Comparison of ENCODE assay signal across 15 cellular contexts in the genomic region with DNA sequence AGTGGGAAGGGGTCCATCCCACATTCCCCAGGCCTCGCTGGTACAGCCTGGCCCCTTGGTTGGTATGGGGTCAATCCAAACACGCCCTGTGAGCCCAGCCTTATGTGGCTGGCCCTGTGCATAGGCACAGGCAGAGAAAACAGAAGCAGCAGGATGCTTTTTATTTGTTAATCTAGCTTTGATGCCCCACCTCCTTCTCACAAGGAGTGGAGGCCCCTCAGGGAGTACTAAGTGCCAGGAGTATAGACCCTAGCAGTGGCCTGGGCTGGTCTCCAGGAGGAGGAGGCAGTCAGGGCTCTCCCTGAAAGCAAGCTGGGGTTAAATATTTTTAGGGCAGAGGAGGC. TPM values are rescaled to one million over a fixed set of nuclear protein-coding genes. Genes with fewer than 3 reads are reported as not detected.
A peak's percentile ranks its signal among the peaks of the same experiment; 100 is the strongest.
DNase-seq lines count a peak whose midpoint lies in the region; ATAC-seq and TF ChIP-seq lines count a peak whose summit lies in the region.
"Had no signal": no experiment of that assay in that cellular context is flagged by ENCODE, and none has a peak within 500 bp of the region (broad histone marks: within the 10 kb centered on the region; RNA-seq: fewer than 3 reads in every experiment).

No MANE protein-coding gene starts in this region.

- no peak overlapping the region for H3K27ac Mint-ChIP-seq in activated CD8-positive, alpha-beta memory T cell treated with anti-CD3 and anti-CD28 coated beads, Interleukin-2, amount 10 ng/mL, durations not matched to agents 7 days and 5 days
- H3K27ac Mint-ChIP-seq in effector memory CD8-positive, alpha-beta T cell, result peak overlapping the region; percentile 89 to 93
- peak overlapping the region; percentile 85 for H3K27ac Mint-ChIP-seq in stimulated activated memory B cell treated with anti-CD40 and anti-IgM and Interleukin-4, amounts not matched to agents 10 μg/mL and 1 μg/mL and 100 μg/mL, for 72 hours

- no peaks in the 10 kb centered on the region for H3K36me3 ChIP-seq in OCI-LY7 (ENCODE audit: insufficient read depth, low read length)
- H3K36me3 ChIP-seq: ascending aorta, SJCRH30, thyroid gland had no signal

- H3K9me3 Mint-ChIP-seq in activated CD8-positive, alpha-beta memory T cell treated with anti-CD3 and anti-CD28 coated beads, Interleukin-2, amount 10 ng/mL, durations not matched to agents 7 days and 5 days (ENCODE audit: low read depth), result no peaks in the 10 kb centered on the region
- H3K9me3 Mint-ChIP-seq in effector memory CD8-positive, alpha-beta T cell, result no peaks in the 10 kb centered on the region
- H3K9me3 Mint-ChIP-seq in stimulated activated memory B cell treated with anti-CD40 and anti-IgM and Interleukin-4, amounts not matched to agents 10 μg/mL and 1 μg/mL and 100 μg/mL, for 72 hours, result no peaks in the 10 kb centered on the region

- H3K4me3 ChIP-seq in OCI-LY7 (ENCODE audit: low read depth, low read length, poor library complexity, severe bottlenecking), result no peak overlapping the region
- H3K4me3 ChIP-seq: mucosa of descending colon, SJCRH30, thyroid gland had no signal

- DNase-seq in activated CD8-positive, alpha-beta memory T cell treated with anti-CD3 and anti-CD28 coated beads for 24 hours, result peak; percentile 79
- DNase-seq in activated CD8-positive, alpha-beta memory T cell treated with anti-CD3 and anti-CD28 coated beads, Interleukin-2, amount 10 ng/mL, durations not matched to agents 7 days and 5 days, result no peak
- DNase-seq in OCI-LY7 (ENCODE audit: low spot score), result no peak
- no peak for DNase-seq in effector memory CD8-positive, alpha-beta T cell
- DNase-seq in H4 (ENCODE audit: low spot score), result no peak
- no peak for DNase-seq in kidney glomerular epithelial cell (lab: John Stamatoyannopoulos, UW)
- DNase-seq: DMS79 treated with DMSO at 0.1 percent for 48 hours, NCI-H1092, SJCRH30 had no signal

- no peak overlapping the region for H3K27ac ChIP-seq in OCI-LY7 (ENCODE audit: low read depth, low read length, poor library complexity, severe bottlenecking)
- H3K27ac ChIP-seq: HL-60, SJCRH30 had no signal

- no peak for TF ChIP-seq CTCF in OCI-LY7 (conservative IDR thresholded peaks at IDR 0.05; ENCODE audit: low read length)

- no peaks in the 10 kb centered on the region for H3K9me2 ChIP-seq in OCI-LY7 (ENCODE audit: insufficient read depth, low read length)

- POLR2A ChIA-PET in OCI-LY7 (lab: Charles Lee), result interaction anchor here (0.6 to 1.4 kb wide), 4 partner anchors 14 to 222 kb away, joined by 4 to 5 read pairs (median 4); no protein-coding TSS in a partner anchor

- H3K4me1 ChIP-seq in OCI-LY7 (ENCODE audit: insufficient read depth, low read length, poor library complexity, severe bottlenecking), result peaks cover 22% of the 10 kb centered on the region
- H3K4me1 ChIP-seq: SJCRH30 had no signal

- BruUV-seq in OCI-LY7 (replicated peaks; lab: Mats Ljungman, UMichigan), result no TSS peak

- H3K4me3 Mint-ChIP-seq in activated CD8-positive, alpha-beta memory T cell treated with anti-CD3 and anti-CD28 coated beads, Interleukin-2, amount 10 ng/mL, durations not matched to agents 7 days and 5 days, result no peak overlapping the region
- H3K4me3 Mint-ChIP-seq in effector memory CD8-positive, alpha-beta T cell, result peak overlapping the region; percentile 47 to 69
- peak overlapping the region; percentile 58 for H3K4me3 Mint-ChIP-seq in stimulated activated memory B cell treated with anti-CD40 and anti-IgM and Interleukin-4, amounts not matched to agents 10 μg/mL and 1 μg/mL and 100 μg/mL, for 72 hours

- no peaks in the 10 kb centered on the region for H3K9me3 ChIP-seq in OCI-LY7 (ENCODE audit: low read length)
- H3K9me3 ChIP-seq: ascending aorta, mucosa of descending colon, SJCRH30, thyroid gland had no signal

- H3K27me3 Mint-ChIP-seq in activated CD8-positive, alpha-beta memory T cell treated with anti-CD3 and anti-CD28 coated beads, Interleukin-2, amount 10 ng/mL, durations not matched to agents 7 days and 5 days, result peaks cover 67% of the 10 kb centered on the region
- H3K27me3 Mint-ChIP-seq in effector memory CD8-positive, alpha-beta T cell, result no peaks in the 10 kb centered on the region
- H3K27me3 Mint-ChIP-seq in stimulated activated memory B cell treated with anti-CD40 and anti-IgM and Interleukin-4, amounts not matched to agents 10 μg/mL and 1 μg/mL and 100 μg/mL, for 72 hours, result no peaks in the 10 kb centered on the region

- H3K79me2 ChIP-seq in OCI-LY7 (ENCODE audit: insufficient read depth, low read depth, low read length), result no peaks in the 10 kb centered on the region

- intact Hi-C loops in OCI-LY7 (cut with micrococcal nuclease; ENCODE audit: unreplicated experiment), result no loop called here

- H3K36me3 Mint-ChIP-seq in activated CD8-positive, alpha-beta memory T cell treated with anti-CD3 and anti-CD28 coated beads, Interleukin-2, amount 10 ng/mL, durations not matched to agents 7 days and 5 days, result no peaks in the 10 kb centered on the region
- peaks cover 15% of the 10 kb centered on the region for H3K36me3 Mint-ChIP-seq in effector memory CD8-positive, alpha-beta T cell (ENCODE audit: insufficient read depth)
- H3K36me3 Mint-ChIP-seq in stimulated activated memory B cell treated with anti-CD40 and anti-IgM and Interleukin-4, amounts not matched to agents 10 μg/mL and 1 μg/mL and 100 μg/mL, for 72 hours, result no peaks in the 10 kb centered on the region

- H4K20me1 ChIP-seq in OCI-LY7 (ENCODE audit: insufficient read depth, low read length), result no peaks in the 10 kb centered on the region

- H2AFZ ChIP-seq in OCI-LY7 (ENCODE audit: low read length), result peak overlapping the region; percentile 62; the same call in 1 of the 2 replicates

- no peak for ATAC-seq in activated CD8-positive, alpha-beta memory T cell treated with anti-CD3 and anti-CD28 coated beads, Interleukin-2, amount 10 ng/mL, durations not matched to agents 7 days and 5 days
- no peak for ATAC-seq in effector memory CD8-positive, alpha-beta T cell (replicated peaks)
- no peak for ATAC-seq in stimulated activated memory B cell treated with anti-CD40 and anti-IgM and Interleukin-4, amounts not matched to agents 10 μg/mL and 1 μg/mL and 100 μg/mL, for 72 hours
- ATAC-seq in GM21717 (IDR thresholded peaks at IDR 0.05; ENCODE audit: unreplicated experiment), result no peak

- H3K4me1 Mint-ChIP-seq in activated CD8-positive, alpha-beta memory T cell treated with anti-CD3 and anti-CD28 coated beads, Interleukin-2, amount 10 ng/mL, durations not matched to agents 7 days and 5 days, result peaks cover 26% of the 10 kb centered on the region
- H3K4me1 Mint-ChIP-seq in effector memory CD8-positive, alpha-beta T cell (ENCODE audit: low read depth in 2 of 2), result peaks cover 34 to 46% of the 10 kb centered on the region in 2 donors
- peaks cover 58% of the 10 kb centered on the region for H3K4me1 Mint-ChIP-seq in stimulated activated memory B cell treated with anti-CD40 and anti-IgM and Interleukin-4, amounts not matched to agents 10 μg/mL and 1 μg/mL and 100 μg/mL, for 72 hours

- peak overlapping the region; percentile 22 for H3K4me2 ChIP-seq in OCI-LY7 (ENCODE audit: low read length)

- CTCF ChIA-PET in activated CD8-positive, alpha-beta memory T cell treated with anti-CD3 and anti-CD28 coated beads, Interleukin-2, amount 10 ng/mL, durations not matched to agents 7 days and 5 days (lab: Charles Lee), result interaction anchor here (0.6 to 4.8 kb wide), 19 partner anchors 8 to 190 kb away, joined by 3 to 114 read pairs (median 6); partner anchors contain the start of gene SKP1
- CTCF ChIA-PET in OCI-LY7 (lab: Charles Lee; ENCODE audit: unreplicated experiment), result interaction anchor here (0.6 to 1.1 kb wide), 4 partner anchors 39 to 230 kb away, joined by 3 to 4 read pairs (median 3); no protein-coding TSS in a partner anchor

RNA-seq across cellular contexts. Expression of gene TCF7, which starts 14.6 kb away (rescaled TPM):
- 1 to 10 TPM; 7.0 to 7.9 TPM for total RNA-seq in activated CD8-positive, alpha-beta memory T cell treated with anti-CD3 and anti-CD28 coated beads, Interleukin-2, amount 10 ng/mL, durations not matched to agents 7 days and 5 days
- total RNA-seq in OCI-LY7 (2014; rRNA removed; shearing (Covaris generic)), result 0.39 and 1.1 TPM in 2 replicates
- 0.97 and 1.9 TPM in 2 replicates for total RNA-seq in OCI-LY7 (2022)
- total RNA-seq in H4 (2014; rRNA removed; shearing (Covaris generic)), result 1.5 and 2.9 TPM in 2 replicates
